ENCODE assay signal across 8 cellular contexts in the genomic region with DNA sequence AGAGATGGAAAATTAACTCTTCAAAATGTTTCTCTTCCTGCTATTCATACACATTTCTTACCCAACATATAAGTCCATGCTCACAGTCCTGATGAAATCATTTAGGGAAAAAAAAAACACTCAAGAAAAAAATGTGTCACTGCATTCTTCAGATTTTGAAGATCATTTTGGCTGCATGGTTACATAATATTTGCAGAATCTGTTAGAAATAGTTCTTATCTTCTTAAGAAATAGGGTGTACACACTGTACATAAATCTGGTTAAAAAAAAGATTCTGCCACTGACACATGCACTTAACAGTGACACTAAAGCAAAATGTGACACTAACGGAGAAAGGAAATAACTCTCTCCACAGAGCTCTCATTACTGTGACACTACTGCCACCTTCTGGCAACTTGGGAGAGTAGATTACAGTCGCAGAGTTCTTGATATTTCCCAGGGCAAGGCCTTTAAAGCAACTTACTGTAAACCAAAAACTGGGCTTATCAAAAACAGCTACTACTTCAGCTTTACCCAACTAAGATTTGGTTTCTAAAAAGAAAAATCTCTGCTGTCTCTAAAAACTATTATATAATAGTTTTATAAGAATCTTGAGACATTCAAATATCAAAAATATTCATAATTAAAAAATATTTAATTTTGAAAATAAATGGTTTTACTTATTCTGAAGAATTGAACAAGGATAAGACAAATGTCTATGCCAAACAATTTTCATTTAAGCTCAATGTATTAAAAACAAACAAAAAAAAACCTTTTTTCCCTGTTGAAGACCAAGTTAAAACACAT.
DNase-seq lines count a peak whose midpoint lies in the region; ATAC-seq, FAIRE-seq and TF ChIP-seq lines count a peak whose summit lies in the region.

No MANE protein-coding gene starts in this region.

- TF ChIP-seq POLR2A in stomach (IDR thresholded peaks at IDR 0.05), result no peak

- no peaks in the 10 kb centered on the region for H3K27me3 ChIP-seq in stomach

- no peak overlapping the region for H3K27ac ChIP-seq in stomach

- intact Hi-C loops in stomach (cut with DNase I; ENCODE audit: low total_unique reads), result no loop called here

- 0 to 3% (median 2%) methylated on average over 2 of the region's 2 CpGs for WGBS in stomach, 5 donors

- peak; percentile 86 for ATAC-seq in GM19467 (IDR thresholded peaks at IDR 0.05; ENCODE audit: unreplicated experiment)
- peak; percentile 89 for ATAC-seq in HG03565 (IDR thresholded peaks at IDR 0.05; ENCODE audit: unreplicated experiment)

- peak; percentile 91 for FAIRE-seq in endometrium (lab: Jason Lieb, UNC)

- no peak overlapping the region for H3K4me3 ChIP-seq in stomach

- H3K4me1 ChIP-seq in stomach, result peaks cover 0 to 7% (median 3%) of the 10 kb centered on the region in 4 donors

- H3K9me3 ChIP-seq in stomach, result no peaks in the 10 kb centered on the region

- DNase-seq in DMS 273 (lab: John Stamatoyannopoulos, UW; ENCODE audit: unreplicated experiment) (peak; percentile 92), NCI-H524 treated with DMSO at 0.1 percent for 48 hours (lab: John Stamatoyannopoulos, UW) (peak; percentile 71), mucosa of gallbladder (ENCODE audit: low spot score) (peak; percentile 73), stomach (peak; percentile 50)
- peak; percentile 67 for DNase-seq in activated CD4-positive, alpha-beta T cell treated with anti-CD3 and anti-CD28 coated beads for 48 hours

- no peak for TF ChIP-seq EP300 in stomach (IDR thresholded peaks at IDR 0.05)

- TF ChIP-seq CTCF in stomach (IDR thresholded peaks at IDR 0.05), result peak in 5 of 7 experiments; percentile 62 to 77 (median 71)

- H3K36me3 ChIP-seq in stomach, result peaks cover 10 to 33% (median 30%) of the 10 kb centered on the region in 4 donors
